9 cellular contexts compared by ENCODE assay signal in the genomic region with DNA sequence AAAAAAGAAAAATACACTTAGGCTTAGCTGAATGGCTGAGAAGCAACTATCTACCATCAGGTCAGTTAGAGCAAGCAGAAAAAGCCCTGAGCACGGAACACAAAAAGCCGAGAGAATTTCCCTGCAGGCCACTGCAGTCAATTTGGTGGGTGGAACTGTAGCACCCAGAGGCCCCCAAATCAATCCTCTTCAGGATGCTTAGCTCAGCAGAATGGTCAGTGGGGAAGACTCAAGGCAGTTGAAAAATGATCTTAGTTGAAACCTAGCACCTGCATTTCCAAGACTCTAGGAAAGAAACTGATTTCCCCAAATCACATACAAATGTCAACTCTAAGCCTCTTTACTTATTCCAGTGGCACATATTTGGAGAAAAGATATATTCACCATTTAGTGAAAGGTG.
"Had no signal": no experiment of that assay in that cellular context is flagged by ENCODE, and none has a peak within 500 bp of the region (broad histone marks: within the 10 kb centered on the region; RNA-seq: fewer than 3 reads in every experiment).

No MANE protein-coding gene starts in this region.

- H3K27ac ChIP-seq: GM23248, HL-60, KMS-11 had no signal

- H3K4me2 ChIP-seq: KMS-11 had no signal

- H3K9ac ChIP-seq: GM23248, KMS-11 had no signal

- H3K4me3 ChIP-seq: GM23248, HAP-1 had no signal

- H3K4me1 ChIP-seq: HAP-1 had no signal

- H2AFZ ChIP-seq: GM23248 had no signal

- H3K36me3 ChIP-seq: HAP-1 had no signal

- H3K9me3 ChIP-seq: HAP-1 had no signal

- ATAC-seq: HCT116 had no signal

- DNase-seq: GM23248, GOT3, H7, HFFc6, KBM-7 had no signal
